Comparison of ENCODE assay signal across 24 cellular contexts in genomic region chr10:92737484-92737883, GRCh38. TPM values are rescaled to one million over a fixed set of nuclear protein-coding genes. Genes with fewer than 3 reads are reported as not detected.
DNase-seq lines count a peak whose midpoint lies in the region; TF ChIP-seq lines count a peak whose summit lies in the region.
"Had no signal": no experiment of that assay in that cellular context is flagged by ENCODE, and none has a peak within 500 bp of the region (broad histone marks: within the 10 kb centered on the region; RNA-seq: fewer than 3 reads in every experiment).

No MANE protein-coding gene starts in this region.

- DNase-seq in NCI-H748 (lab: John Stamatoyannopoulos, UW; ENCODE audit: unreplicated experiment) = peak; percentile 6
- DNase-seq in NCI-H748 treated with DMSO at 0.1 percent for 48 hours (lab: John Stamatoyannopoulos, UW) = no peak
- peak; percentile 29 for DNase-seq in Calu3
- peak; percentile 52 for DNase-seq in SK-MEL-5 (ENCODE audit: low read depth, low spot score)
- DNase-seq in NCI-H1092 treated with DMSO at 0.1 percent for 48 hours (lab: John Stamatoyannopoulos, UW) = no peak
- no peak for DNase-seq in stimulated activated CD4-positive, alpha-beta T cell treated with anti-CD3 and anti-CD28 coated beads, Interleukin-1b, Interleukin-23, amount 100 ng/mL, for 48 hours
- DNase-seq: 8988T; ACHN; AML-193; BE2C; CD4-positive, alpha-beta T cell; CD8-positive, alpha-beta memory T cell; DMS53; DMS79 treated with DMSO at 0.1 percent for 48 hours; GF-D8; H9; HFFc6 had no signal

- H3K4me1 ChIP-seq in HEK293 (ENCODE audit: control insufficient read depth, insufficient read depth, low read length) = no peaks in the 10 kb centered on the region
- H3K4me1 ChIP-seq: A549, BE2C had no signal

- H3K36me3 Mint-ChIP-seq in Calu3 (ENCODE audit: insufficient read depth, unreplicated experiment) = no peaks in the 10 kb centered on the region
- H3K36me3 Mint-ChIP-seq: CD8-positive, alpha-beta memory T cell had no signal

- in situ Hi-C loops in SK-MEL-5 (cut with HindIII; ENCODE audit: low pct_unique_long_range_greater_than_20kb, low sequenced_read_pairs) = no loop called here

- no peak overlapping the region for H3K4me3 ChIP-seq in HEK293 (ENCODE audit: low read depth, low read length)
- H3K4me3 ChIP-seq: A549; BLaER1 treated with 17β-estradiol and CSF1 and Interleukin-3, amounts not matched to agents 10 nM and 100 nM; GM23338 had no signal

- BruUV-seq in Calu3 (replicated peaks; lab: Mats Ljungman, UMichigan) = no TSS peak

- H3K4me3 Mint-ChIP-seq in Calu3 (ENCODE audit: low read depth, unreplicated experiment) = no peak overlapping the region
- H3K4me3 Mint-ChIP-seq: CD14-positive monocyte; CD4-positive, alpha-beta T cell; CD8-positive, alpha-beta memory T cell; GM23338; H9; HFFc6 had no signal

- no peaks in the 10 kb centered on the region for H3K9me3 ChIP-seq in HEK293 (ENCODE audit: control insufficient read depth, insufficient read depth, low read depth, low read length)
- H3K9me3 ChIP-seq: A549, BE2C had no signal

- no peaks in the 10 kb centered on the region for H3K36me3 ChIP-seq in HEK293 (ENCODE audit: control insufficient read depth in 2 of 2, insufficient read depth in 1 of 2, low read length in 2 of 2)
- H3K36me3 ChIP-seq: BE2C; BLaER1 treated with 17β-estradiol and CSF1 and Interleukin-3, amounts not matched to agents 10 nM and 100 nM had no signal

- no peak overlapping the region for H3K27ac ChIP-seq in HEK293 (ENCODE audit: extremely low read depth, low read depth, low read length)
- H3K27ac ChIP-seq: A549; BLaER1 treated with 17β-estradiol and CSF1 and Interleukin-3, amounts not matched to agents 10 nM and 100 nM had no signal

- CTCF ChIA-PET in Calu3 (lab: Charles Lee) = no interaction called here
- CTCF ChIA-PET in HEK293 (lab: Yijun Ruan, JAX) = no interaction called here

- H3K9me3 Mint-ChIP-seq in Calu3 (ENCODE audit: low read depth, unreplicated experiment) = peaks cover 2% of the 10 kb centered on the region
- H3K9me3 Mint-ChIP-seq: CD14-positive monocyte; CD4-positive, alpha-beta T cell; CD8-positive, alpha-beta memory T cell; GM23338; H9; HFFc6 had no signal

- POLR2A ChIA-PET in HEK293 (lab: Yijun Ruan, JAX) = no interaction called here

- H3K4me1 Mint-ChIP-seq in Calu3 (ENCODE audit: low read depth, unreplicated experiment) = peaks cover 17% of the 10 kb centered on the region
- H3K4me1 Mint-ChIP-seq: GM23338, H9 had no signal

- intact Hi-C loops in Calu3 (cut with micrococcal nuclease; ENCODE audit: unreplicated experiment) = no loop called here

- no peaks in the 10 kb centered on the region for H3K27me3 Mint-ChIP-seq in Calu3 (ENCODE audit: unreplicated experiment)

- H3K27ac Mint-ChIP-seq in Calu3 (ENCODE audit: unreplicated experiment) = no peak overlapping the region
- H3K27ac Mint-ChIP-seq: CD4-positive, alpha-beta T cell; CD8-positive, alpha-beta memory T cell; GM23338; H9; HFFc6 had no signal

- TF ChIP-seq CTCF in Calu3 (IDR thresholded peaks at IDR 0.05; ENCODE audit: unreplicated experiment) = no peak
- no peak for TF ChIP-seq CTCF in HEK293 (tag by site-specific recombination; IDR thresholded peaks at IDR 0.05)

TF ChIP-seq in HEK293, 187 proteins besides CTCF, POLR2A, EP300 and RAD21:
- TF ChIP-seq ZNF629 (tag by site-specific recombination; IDR thresholded peaks at IDR 0.05) (0 out of 2 replicates have a peak, but pooled peaks have one; percentile 19), ZNF624 (tag by site-specific recombination; IDR thresholded peaks at IDR 0.05) (no peak), PRDM10 (tag by site-specific recombination; IDR thresholded peaks at IDR 0.05) (no peak), ZBTB10 (tag by site-specific recombination; IDR thresholded peaks at IDR 0.05) (no peak), ZSCAN16 (tag by site-specific recombination; IDR thresholded peaks at IDR 0.05) (no peak), ZNF366 (tag by site-specific recombination; conservative IDR thresholded peaks at IDR 0.05) (peak; percentile 30; the same call in 1 of the 2 replicates), ZNF24 (tag by site-specific recombination; IDR thresholded peaks at IDR 0.05) (no peak), GLIS2 (tag by site-specific recombination; IDR thresholded peaks at IDR 0.05) (no peak), ZNF211 (tag by site-specific recombination; IDR thresholded peaks at IDR 0.05; ENCODE audit: low read depth) (no peak), ZNF266 (tag by site-specific recombination; IDR thresholded peaks at IDR 0.05; ENCODE audit: low read depth) (no peak), SCRT1 (tag by site-specific recombination; IDR thresholded peaks at IDR 0.05; ENCODE audit: borderline replicate concordance) (no peak), BCL11B (tag by site-specific recombination; IDR thresholded peaks at IDR 0.05; ENCODE audit: low read depth) (no peak)

RNA-seq across cellular contexts. Expression of gene HHEX, which starts 47.7 kb away (rescaled TPM):
- 91.5 and 97.7 TPM in 2 replicates for total RNA-seq in Calu3 (2022)
- total RNA-seq in SK-MEL-5 (2014; rRNA removed; shearing (Covaris generic)) = 0.19 and 0.48 TPM in 2 replicates
- polyA plus RNA-seq in SK-MEL-5 (2015; cell fraction: cytosol; rRNA removed) = 0.19 and 0.40 TPM in 2 replicates
- 0.22 and 0.23 TPM in 2 replicates for polyA plus RNA-seq in SK-MEL-5 (2015; cell fraction: nucleus; rRNA removed)
- total RNA-seq: CD8-positive, alpha-beta memory T cell; Daoy; H4 had no signal

Comparison
In these comparisons a context has a peak if more than half of its experiments do, and no peak if none do; other contexts are left out.
1. DNase-seq: peak in NCI-H748 (single experiment), Calu3 (single experiment) and SK-MEL-5 (single experiment); none in NCI-H748 treated with DMSO at 0.1 percent for 48 hours (single experiment), NCI-H1092 treated with DMSO at 0.1 percent for 48 hours (single experiment) and stimulated activated CD4-positive, alpha-beta T cell treated with anti-CD3 and anti-CD28 coated beads, Interleukin-1b, Interleukin-23, amount 100 ng/mL, for 48 hours (single experiment).
2. RNA of gene HHEX, which starts 47.7 kb away (total RNA-seq): 91.5 to 97.7 TPM in Calu3; 0.19 to 0.48 TPM in SK-MEL-5; every median in the first group is over 10 times any median in the second.